In the genomic region with DNA sequence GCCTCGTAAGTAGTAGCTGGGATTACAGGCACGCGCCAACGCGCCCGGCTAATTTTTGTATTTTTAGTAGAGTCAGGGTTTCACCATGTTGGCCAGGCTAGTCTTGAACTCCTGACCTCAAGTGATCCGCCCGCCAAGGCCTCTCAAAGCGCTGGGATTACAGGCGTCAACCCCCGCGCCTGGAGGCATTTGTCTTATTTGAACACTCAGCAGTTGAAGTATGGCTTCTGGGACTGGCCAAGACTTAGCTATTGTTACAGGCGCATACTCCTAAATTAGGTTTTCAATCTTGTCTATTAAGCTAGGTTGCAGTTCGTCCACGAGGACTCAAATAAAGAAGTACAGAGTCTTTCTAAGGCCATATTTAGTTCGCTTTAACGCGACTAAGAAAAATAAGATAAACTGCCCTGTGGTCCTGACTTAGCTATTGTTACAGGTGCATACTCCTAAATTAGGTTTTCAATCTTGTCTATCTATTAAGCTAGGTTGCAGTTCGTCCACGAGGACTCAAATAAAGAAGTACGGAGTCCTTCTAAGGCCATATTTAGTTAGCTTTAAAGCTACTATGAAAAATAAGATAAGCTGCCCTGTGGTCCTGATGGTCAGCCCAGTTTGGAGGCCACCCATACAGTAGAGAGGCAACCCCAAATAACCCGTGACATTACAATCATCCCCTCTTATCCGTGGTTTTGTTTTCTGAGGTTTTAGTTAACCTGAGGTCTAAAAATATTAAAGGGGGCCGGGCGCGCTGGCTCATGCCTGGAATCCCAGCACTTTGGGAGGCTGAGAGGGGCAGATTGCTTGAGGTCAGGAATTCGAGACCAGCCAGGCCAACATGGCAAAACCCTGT, we compare ENCODE assay signal across 1 cellular context.
TF ChIP-seq lines count a peak whose summit lies in the region.

No MANE protein-coding gene starts in this region.

TF ChIP-seq in GM23338, 12 proteins besides CTCF, POLR2A, EP300 and RAD21 (continued from another document):
- TF ChIP-seq POLR2AphosphoS5 (IDR thresholded peaks at IDR 0.05; ENCODE audit: low read depth) (no peak), EZH2 (IDR thresholded peaks at IDR 0.05; ENCODE audit: low read depth, unreplicated experiment) (no peak), EZH2phosphoT487 (IDR thresholded peaks at IDR 0.05; ENCODE audit: unreplicated experiment) (no peak), CREB1 (CRISPR knock-in tag; IDR thresholded peaks at IDR 0.05; ENCODE audit: low read depth) (no peak), JUNB (IDR thresholded peaks at IDR 0.05; ENCODE audit: unreplicated experiment) (no peak)
